8 cellular contexts compared by ENCODE assay signal in genomic region chr2:161122772-161123530, GRCh38. TPM values are rescaled to one million over a fixed set of nuclear protein-coding genes. Genes with fewer than 3 reads are reported as not detected.
A peak's percentile ranks its signal among the peaks of the same experiment; 100 is the strongest.
DNase-seq lines count a peak whose midpoint lies in the region; ATAC-seq and TF ChIP-seq lines count a peak whose summit lies in the region.

No MANE protein-coding gene starts in this region.

- no peak for TF ChIP-seq CTCF in SK-N-SH (IDR thresholded peaks at IDR 0.05)

- DNase-seq in activated effector memory CD4-positive, alpha-beta T cell treated with anti-CD3 and anti-CD28 coated beads, Interleukin-2, amount 50 U/mL, for 16 hours = peak; percentile 66
- DNase-seq in activated effector memory CD4-positive, alpha-beta T cell treated with Interleukin-2 at 50 U/mL for 16 hours = no peak
- DNase-seq in SK-N-SH (no peak), epidermal melanocyte (ENCODE audit: insufficient read length, low spot score) (peak; percentile 72), mucosa of gallbladder (ENCODE audit: low spot score) (peak; percentile 64), cerebellar cortex (ENCODE audit: low spot score) (no peak)
- no peak for DNase-seq in CD4-positive, alpha-beta memory T cell

- peak overlapping the region; percentile 53 for H2AFZ ChIP-seq in SK-N-SH (ENCODE audit: low read depth)

- H3K9me2 ChIP-seq in SK-N-SH = no peaks in the 10 kb centered on the region

- whole genome bisulfite sequencing in SK-N-SH (ENCODE audit: low lambda C conversion rate) = 41% methylated on average over 3 of the region's 3 CpGs

- peak; percentile 63 for ATAC-seq in HG03066 (IDR thresholded peaks at IDR 0.05; ENCODE audit: low read depth, unreplicated experiment)

- POLR2A ChIA-PET in SK-N-SH (lab: Yijun Ruan, JAX) = no interaction called here
- POLR2A ChIA-PET in CD4-positive, alpha-beta memory T cell (lab: Charles Lee; ENCODE audit: partially characterized antibody) = interaction anchor here (1.1 kb wide), 1 partner anchor 16 kb away, joined by 3 read pairs; no protein-coding TSS in a partner anchor

- H3K4me2 ChIP-seq in SK-N-SH = peak overlapping the region; percentile 43

- H3K9me3 Mint-ChIP-seq in CD4-positive, alpha-beta memory T cell = no peaks in the 10 kb centered on the region

- H3K4me1 Mint-ChIP-seq in CD4-positive, alpha-beta memory T cell = peaks cover 3 to 12% (median 5%) of the 10 kb centered on the region in 4 donors

- intact Hi-C loops in CD4-positive, alpha-beta memory T cell (cut with micrococcal nuclease) = no loop called here

- peak overlapping the region; percentile 83 to 84 for H3K27ac ChIP-seq in SK-N-SH (ENCODE audit: low read depth in 2 of 2, low read length in 1 of 2)
- no peak overlapping the region for H3K27ac ChIP-seq in CD4-positive, alpha-beta memory T cell (ENCODE audit: low read depth, low read length)

- peak overlapping the region; percentile 39; the same call in 1 of the 2 replicates for H3K9ac ChIP-seq in SK-N-SH

- TF ChIP-seq EP300 in SK-N-SH (IDR thresholded peaks at IDR 0.05; ENCODE audit: borderline replicate concordance in 1 of 2, low read depth in 1 of 2, low read length in 1 of 2) = peak; percentile 39 to 55; a peak in 1 of 4 replicates

- no peaks in the 10 kb centered on the region for H3K36me3 ChIP-seq in SK-N-SH (replicated peaks in 1 of 2; ENCODE audit: control insufficient read depth in 1 of 2, insufficient read depth in 2 of 2, low read length in 1 of 2)
- no peaks in the 10 kb centered on the region for H3K36me3 ChIP-seq in CD4-positive, alpha-beta memory T cell (ENCODE audit: insufficient read depth, low read length)

- H3K9me3 ChIP-seq in SK-N-SH = no peaks in the 10 kb centered on the region
- H3K9me3 ChIP-seq in CD4-positive, alpha-beta memory T cell (ENCODE audit: control insufficient read depth in 1 of 2, low read length in 2 of 2) = no peaks in the 10 kb centered on the region

- H3K4me3 ChIP-seq in SK-N-SH (ENCODE audit: low read depth in 2 of 2, low read length in 1 of 2) = peak overlapping the region; percentile 19 to 22; a peak in 2 of 4 replicates
- H3K4me3 ChIP-seq in CD4-positive, alpha-beta memory T cell (ENCODE audit: low read length in 2 of 2) = no peak overlapping the region

- H3K4me1 ChIP-seq in SK-N-SH (ENCODE audit: control insufficient read depth in 1 of 2, insufficient read depth in 2 of 2, low read depth in 1 of 2, low read length in 1 of 2) = peaks cover 0 to 22% of the 10 kb centered on the region in 2 experiments; a peak in 1 of 4 replicates
- H3K4me1 ChIP-seq in CD4-positive, alpha-beta memory T cell (ENCODE audit: insufficient read depth, low read length) = no peaks in the 10 kb centered on the region

- peaks cover 0 to 2% of the 10 kb centered on the region in 2 donors for H3K27me3 Mint-ChIP-seq in CD4-positive, alpha-beta memory T cell

- H3K79me2 ChIP-seq in SK-N-SH (ENCODE audit: insufficient read depth) = no peaks in the 10 kb centered on the region

- H3K36me3 Mint-ChIP-seq in CD4-positive, alpha-beta memory T cell = no peaks in the 10 kb centered on the region

- H4K20me1 ChIP-seq in SK-N-SH (ENCODE audit: insufficient read depth) = no peaks in the 10 kb centered on the region

- H3K27ac Mint-ChIP-seq in CD4-positive, alpha-beta memory T cell = peak overlapping the region in 1 of 7 donors; percentile 14

- H3F3A ChIP-seq in SK-N-SH (replicated peaks; ENCODE audit: insufficient read depth) = peaks cover 20% of the 10 kb centered on the region

- no peaks in the 10 kb centered on the region for H3K27me3 ChIP-seq in SK-N-SH (ENCODE audit: insufficient read depth)
- H3K27me3 ChIP-seq in CD4-positive, alpha-beta memory T cell (ENCODE audit: insufficient read depth, low read length) = no peaks in the 10 kb centered on the region

- CTCF ChIA-PET in SK-N-SH (lab: Yijun Ruan, JAX) = no interaction called here
- CTCF ChIA-PET in CD4-positive, alpha-beta memory T cell (lab: Charles Lee; ENCODE audit: partially characterized antibody) = no interaction called here

- no peak for TF ChIP-seq RAD21 in SK-N-SH (IDR thresholded peaks at IDR 0.05; ENCODE audit: low read length)

- no peak overlapping the region for H3K4me3 Mint-ChIP-seq in CD4-positive, alpha-beta memory T cell

TF ChIP-seq in SK-N-SH, 30 proteins besides CTCF, POLR2A, EP300 and RAD21:
- TF ChIP-seq TEAD4 (IDR thresholded peaks at IDR 0.05; ENCODE audit: borderline replicate concordance, insufficient read depth) = peak; percentile 75; the same call in 1 of the 2 replicates
- TF ChIP-seq POLR2AphosphoS5 (IDR thresholded peaks at IDR 0.05; ENCODE audit: low read depth, low read length) = peak; percentile 64; the same call in 1 of the 2 replicates
- TF ChIP-seq TAF1 (IDR thresholded peaks at IDR 0.05; ENCODE audit: borderline replicate concordance, low read depth, low read length) = peak; percentile 16; the same call in 1 of the 2 replicates
- 0 out of 2 replicates have a peak, but pooled peaks have one; percentile 51 for TF ChIP-seq MEF2A (IDR thresholded peaks at IDR 0.05; ENCODE audit: borderline replicate concordance, low read depth)
- TF ChIP-seq TCF12 (IDR thresholded peaks at IDR 0.05) = peak; percentile 93
- TF ChIP-seq NFIC (IDR thresholded peaks at IDR 0.05; ENCODE audit: borderline replicate concordance) = peak; percentile 64; the same call in 1 of the 2 replicates
- TF ChIP-seq, protein P1, sequence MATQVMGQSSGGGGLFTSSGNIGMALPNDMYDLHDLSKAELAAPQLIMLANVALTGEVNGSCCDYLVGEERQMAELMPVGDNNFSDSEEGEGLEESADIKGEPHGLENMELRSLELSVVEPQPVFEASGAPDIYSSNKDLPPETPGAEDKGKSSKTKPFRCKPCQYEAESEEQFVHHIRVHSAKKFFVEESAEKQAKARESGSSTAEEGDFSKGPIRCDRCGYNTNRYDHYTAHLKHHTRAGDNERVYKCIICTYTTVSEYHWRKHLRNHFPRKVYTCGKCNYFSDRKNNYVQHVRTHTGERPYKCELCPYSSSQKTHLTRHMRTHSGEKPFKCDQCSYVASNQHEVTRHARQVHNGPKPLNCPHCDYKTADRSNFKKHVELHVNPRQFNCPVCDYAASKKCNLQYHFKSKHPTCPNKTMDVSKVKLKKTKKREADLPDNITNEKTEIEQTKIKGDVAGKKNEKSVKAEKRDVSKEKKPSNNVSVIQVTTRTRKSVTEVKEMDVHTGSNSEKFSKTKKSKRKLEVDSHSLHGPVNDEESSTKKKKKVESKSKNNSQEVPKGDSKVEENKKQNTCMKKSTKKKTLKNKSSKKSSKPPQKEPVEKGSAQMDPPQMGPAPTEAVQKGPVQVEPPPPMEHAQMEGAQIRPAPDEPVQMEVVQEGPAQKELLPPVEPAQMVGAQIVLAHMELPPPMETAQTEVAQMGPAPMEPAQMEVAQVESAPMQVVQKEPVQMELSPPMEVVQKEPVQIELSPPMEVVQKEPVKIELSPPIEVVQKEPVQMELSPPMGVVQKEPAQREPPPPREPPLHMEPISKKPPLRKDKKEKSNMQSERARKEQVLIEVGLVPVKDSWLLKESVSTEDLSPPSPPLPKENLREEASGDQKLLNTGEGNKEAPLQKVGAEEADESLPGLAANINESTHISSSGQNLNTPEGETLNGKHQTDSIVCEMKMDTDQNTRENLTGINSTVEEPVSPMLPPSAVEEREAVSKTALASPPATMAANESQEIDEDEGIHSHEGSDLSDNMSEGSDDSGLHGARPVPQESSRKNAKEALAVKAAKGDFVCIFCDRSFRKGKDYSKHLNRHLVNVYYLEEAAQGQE (IDR thresholded peaks at IDR 0.05; ENCODE audit: low read depth, low read length) = 0 out of 2 replicates have a peak, but pooled peaks have one; percentile 43
- TF ChIP-seq RCOR1 (IDR thresholded peaks at IDR 0.05; ENCODE audit: low read length) = no peak
- TF ChIP-seq FOSL2 (IDR thresholded peaks at IDR 0.05; ENCODE audit: borderline replicate concordance, low read depth) = peak; percentile 98
- TF ChIP-seq GABPA (IDR thresholded peaks at IDR 0.05; ENCODE audit: low read depth) = no peak
- TF ChIP-seq ELF1 (IDR thresholded peaks at IDR 0.05) = no peak
- no peak for TF ChIP-seq CHD2 (IDR thresholded peaks at IDR 0.05; ENCODE audit: low read length, partially characterized antibody)
- TF ChIP-seq, protein P2, sequence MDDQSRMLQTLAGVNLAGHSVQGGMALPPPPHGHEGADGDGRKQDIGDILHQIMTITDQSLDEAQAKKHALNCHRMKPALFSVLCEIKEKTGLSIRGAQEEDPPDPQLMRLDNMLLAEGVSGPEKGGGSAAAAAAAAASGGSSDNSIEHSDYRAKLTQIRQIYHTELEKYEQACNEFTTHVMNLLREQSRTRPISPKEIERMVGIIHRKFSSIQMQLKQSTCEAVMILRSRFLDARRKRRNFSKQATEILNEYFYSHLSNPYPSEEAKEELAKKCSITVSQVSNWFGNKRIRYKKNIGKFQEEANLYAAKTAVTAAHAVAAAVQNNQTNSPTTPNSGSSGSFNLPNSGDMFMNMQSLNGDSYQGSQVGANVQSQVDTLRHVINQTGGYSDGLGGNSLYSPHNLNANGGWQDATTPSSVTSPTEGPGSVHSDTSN (IDR thresholded peaks at IDR 0.05) = peak; percentile 70
- TF ChIP-seq JUND (IDR thresholded peaks at IDR 0.05) = peak; percentile 99
- TF ChIP-seq, protein P3, sequence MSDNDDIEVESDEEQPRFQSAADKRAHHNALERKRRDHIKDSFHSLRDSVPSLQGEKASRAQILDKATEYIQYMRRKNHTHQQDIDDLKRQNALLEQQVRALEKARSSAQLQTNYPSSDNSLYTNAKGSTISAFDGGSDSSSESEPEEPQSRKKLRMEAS (IDR thresholded peaks at IDR 0.05; ENCODE audit: low read depth) = peak; percentile 66

RNA-seq across cellular contexts. Expression of gene TANK, which starts 37.3 kb away (rescaled TPM):
- polyA plus RNA-seq in SK-N-SH (2012; rRNA removed) = 23.4 and 25.7 TPM in 2 replicates
- 29.8 and 42.8 TPM in 2 replicates for polyA plus RNA-seq in SK-N-SH (2012; cell fraction: cytosol; rRNA removed)
- polyA plus RNA-seq in SK-N-SH (2012; cell fraction: nucleus; rRNA removed) = 18.5 and 36.8 TPM in 2 replicates
- 55.0 TPM for total RNA-seq in mucosa of gallbladder
- 10 to 100 TPM; 90.2 to 91.2 TPM for total RNA-seq in CD4-positive, alpha-beta memory T cell
- 10 to 100 TPM; 76.3 to 86.5 TPM for polyA plus RNA-seq in CD4-positive, alpha-beta memory T cell

Comparison
In these comparisons a context has a peak if more than half of its experiments do, and no peak if none do; other contexts are left out.
1. DNase-seq: peak in activated effector memory CD4-positive, alpha-beta T cell treated with anti-CD3 and anti-CD28 coated beads, Interleukin-2, amount 50 U/mL, for 16 hours (single experiment), epidermal melanocyte (single experiment) and mucosa of gallbladder (single experiment); none in activated effector memory CD4-positive, alpha-beta T cell treated with Interleukin-2 at 50 U/mL for 16 hours (single experiment), SK-N-SH (single experiment), cerebellar cortex (single experiment) and CD4-positive, alpha-beta memory T cell (0 of 5).
2. H3K4me3 ChIP-seq: peak in SK-N-SH (2 of 2); none in CD4-positive, alpha-beta memory T cell (0 of 2).